In genomic region chr3:108406063-108406660, GRCh38 we compare ENCODE assay signal across 9 cellular contexts.
A peak's percentile ranks its signal among the peaks of the same experiment; 100 is the strongest.
DNase-seq lines count a peak whose midpoint lies in the region; ATAC-seq and TF ChIP-seq lines count a peak whose summit lies in the region.
"Had no signal": no experiment of that assay in that cellular context is flagged by ENCODE, and none has a peak within 500 bp of the region (broad histone marks: within the 10 kb centered on the region; RNA-seq: fewer than 3 reads in every experiment).

No MANE protein-coding gene starts in this region.

- H3K36me3 ChIP-seq in SK-N-SH (replicated peaks in 1 of 2; ENCODE audit: control insufficient read depth in 1 of 2, insufficient read depth in 2 of 2, low read length in 1 of 2) (no peaks in the 10 kb centered on the region), PC-3 (ENCODE audit: low read depth, low read length) (no peaks in the 10 kb centered on the region), osteoblast (ENCODE audit: insufficient read depth, low read length) (no peaks in the 10 kb centered on the region)

- no TSS peak for BruUV-seq in PC-3 (replicated peaks; lab: Mats Ljungman, UMichigan)

- H3K27me3 ChIP-seq in SK-N-SH (ENCODE audit: insufficient read depth), result no peaks in the 10 kb centered on the region
- no peaks in the 10 kb centered on the region for H3K27me3 ChIP-seq in PC-3 (ENCODE audit: low read length)
- no peaks in the 10 kb centered on the region for H3K27me3 ChIP-seq in osteoblast (ENCODE audit: insufficient read depth, low read length)

- DNase-seq in SK-N-SH (no peak), PC-3 (no peak), osteoblast (ENCODE audit: insufficient read length, low spot score, missing footprints) (no peak), amniotic stem cell (lab: John Stamatoyannopoulos, UW) (no peak)
- DNase-seq in activated naive CD4-positive, alpha-beta T cell treated with Interleukin-2 at 50 U/mL for 16 hours, result no peak
- DNase-seq: right cardiac atrium had no signal

- no peak overlapping the region for H3K4me2 ChIP-seq in SK-N-SH
- no peak overlapping the region for H3K4me2 ChIP-seq in PC-3 (ENCODE audit: low read length)
- peak overlapping the region; percentile 2 for H3K4me2 ChIP-seq in osteoblast (ENCODE audit: insufficient read depth, low read length)

- H3K4me3 ChIP-seq in SK-N-SH (ENCODE audit: low read depth in 2 of 2, low read length in 1 of 2) (no peak overlapping the region), PC-3 (ENCODE audit: low read length) (no peak overlapping the region), osteoblast (ENCODE audit: insufficient read depth, low read length) (no peak overlapping the region)

- no peak overlapping the region for H2AFZ ChIP-seq in SK-N-SH (ENCODE audit: low read depth)
- H2AFZ ChIP-seq in PC-3 (ENCODE audit: low read length), result no peak overlapping the region
- H2AFZ ChIP-seq in osteoblast (ENCODE audit: low read length), result no peak overlapping the region

- 87% methylated on average over 3 of the region's 3 CpGs for WGBS in SK-N-SH (ENCODE audit: low lambda C conversion rate)

- TF ChIP-seq CTCF in SK-N-SH (IDR thresholded peaks at IDR 0.05) (no peak), PC-3 (conservative IDR thresholded peaks at IDR 0.05; ENCODE audit: low read depth, low read length) (no peak), osteoblast (IDR thresholded peaks at IDR 0.05; ENCODE audit: extremely low read depth, low read depth, low read length) (no peak)

- H3K27ac ChIP-seq in SK-N-SH (ENCODE audit: low read depth in 2 of 2, low read length in 1 of 2) (no peak overlapping the region), PC-3 (ENCODE audit: low read length) (no peak overlapping the region), osteoblast (ENCODE audit: low read depth, low read length) (no peak overlapping the region)

- CTCF ChIA-PET in SK-N-SH (lab: Yijun Ruan, JAX) (interaction anchor here (0.7 to 3.6 kb wide), 23 partner anchors 9 to 745 kb away, joined by 3 to 11 read pairs (median 4); no protein-coding TSS in a partner anchor), PC-3 (lab: Charles Lee) (no interaction called here)

- H3K9ac ChIP-seq in SK-N-SH (no peak overlapping the region), PC-3 (ENCODE audit: low read length) (no peak overlapping the region)

- TF ChIP-seq EP300 in SK-N-SH (IDR thresholded peaks at IDR 0.05; ENCODE audit: borderline replicate concordance in 1 of 2, low read depth in 1 of 2, low read length in 1 of 2), result no peak

- POLR2A ChIA-PET in SK-N-SH (lab: Yijun Ruan, JAX), result interaction anchor here (0.7 kb wide), 1 partner anchor 478 kb away, joined by 3 read pairs; no protein-coding TSS in a partner anchor
- POLR2A ChIA-PET in PC-3 (lab: Charles Lee; ENCODE audit: unreplicated experiment), result no interaction called here

- no peaks in the 10 kb centered on the region for H4K20me1 ChIP-seq in SK-N-SH (ENCODE audit: insufficient read depth)
- H4K20me1 ChIP-seq in PC-3 (ENCODE audit: low read length), result no peaks in the 10 kb centered on the region
- H4K20me1 ChIP-seq in osteoblast (ENCODE audit: insufficient read depth, low read length), result no peaks in the 10 kb centered on the region

- H3F3A ChIP-seq in SK-N-SH (replicated peaks; ENCODE audit: insufficient read depth) (peaks cover 17% of the 10 kb centered on the region), PC-3 (ENCODE audit: low read length, unreplicated experiment) (no peaks in the 10 kb centered on the region)

- intact Hi-C loops in PC-3 (cut with micrococcal nuclease), result loop anchor here (1.0 to 2.0 kb wide), 6 partner anchors 71 to 467 kb away; partner anchors contain the start of gene IFT57

- no peak for TF ChIP-seq RAD21 in SK-N-SH (IDR thresholded peaks at IDR 0.05; ENCODE audit: low read length)

- H3K79me2 ChIP-seq in SK-N-SH (ENCODE audit: insufficient read depth) (no peaks in the 10 kb centered on the region), PC-3 (ENCODE audit: low read length) (no peaks in the 10 kb centered on the region), osteoblast (ENCODE audit: insufficient read depth, low read length) (no peaks in the 10 kb centered on the region)

- H3K9me2 ChIP-seq in SK-N-SH, result no peaks in the 10 kb centered on the region
- H3K9me2 ChIP-seq in PC-3 (replicated peaks; ENCODE audit: low read length), result no peaks in the 10 kb centered on the region

- H3K9me3 ChIP-seq in SK-N-SH, result no peaks in the 10 kb centered on the region
- no peaks in the 10 kb centered on the region for H3K9me3 ChIP-seq in PC-3 (ENCODE audit: low read length)
- H3K9me3 ChIP-seq in osteoblast (ENCODE audit: low read depth, low read length), result no peaks in the 10 kb centered on the region

- ATAC-seq in SK-N-SH treated with all-trans-retinoic acid at 6 μM for 48 hours, result peak; percentile 4; the same call in 1 of the 3 replicates
- peak; percentile 14 for ATAC-seq in HG02943 (IDR thresholded peaks at IDR 0.05; ENCODE audit: low read depth, unreplicated experiment)
- ATAC-seq in PC-3, result peak; percentile 21; the same call in 1 of the 2 replicates
- no peak for ATAC-seq in HG03097 (IDR thresholded peaks at IDR 0.05; ENCODE audit: low FRiP score, unreplicated experiment)

- H3K4me1 ChIP-seq in SK-N-SH (ENCODE audit: control insufficient read depth in 1 of 2, insufficient read depth in 2 of 2, low read depth in 1 of 2, low read length in 1 of 2), result peaks cover 15 to 18% of the 10 kb centered on the region in 2 experiments
- peaks cover 8% of the 10 kb centered on the region; the same call in 1 of the 2 replicates for H3K4me1 ChIP-seq in PC-3 (ENCODE audit: insufficient read depth, low read length)
- H3K4me1 ChIP-seq in osteoblast (ENCODE audit: insufficient read depth, low read length), result peaks cover 24% of the 10 kb centered on the region

TF ChIP-seq in SK-N-SH treated with all-trans-retinoic acid at 6 μM for 48 hours, 23 proteins besides CTCF, POLR2A, EP300 and RAD21:
- TF ChIP-seq SNAI2 (CRISPR knock-in tag; IDR thresholded peaks at IDR 0.05), result no peak
- no peak for TF ChIP-seq ZFP3 (CRISPR knock-in tag; IDR thresholded peaks at IDR 0.05)
- no peak for TF ChIP-seq ISL1 (CRISPR knock-in tag; IDR thresholded peaks at IDR 0.05)
- no peak for TF ChIP-seq TOX (CRISPR knock-in tag; IDR thresholded peaks at IDR 0.05; ENCODE audit: borderline replicate concordance)
- no peak for TF ChIP-seq CSRNP3 (CRISPR knock-in tag; IDR thresholded peaks at IDR 0.05)
- no peak for TF ChIP-seq ARNTL (CRISPR knock-in tag; IDR thresholded peaks at IDR 0.05; ENCODE audit: borderline replicate concordance, low read depth)
- no peak for TF ChIP-seq RARB (CRISPR knock-in tag; IDR thresholded peaks at IDR 0.05)
- no peak for TF ChIP-seq ZC3H10 (CRISPR knock-in tag; IDR thresholded peaks at IDR 0.05)
- no peak for TF ChIP-seq ESRRG (CRISPR knock-in tag; IDR thresholded peaks at IDR 0.05)
- TF ChIP-seq PPARA (CRISPR knock-in tag; IDR thresholded peaks at IDR 0.05; ENCODE audit: borderline replicate concordance), result no peak
- TF ChIP-seq ZNF70 (CRISPR knock-in tag; IDR thresholded peaks at IDR 0.05), result no peak
- no peak for TF ChIP-seq ZNF565 (CRISPR knock-in tag; conservative IDR thresholded peaks at IDR 0.05; ENCODE audit: low read depth)

TF ChIP-seq in SK-N-SH, 30 proteins besides CTCF, POLR2A, EP300 and RAD21 (continues in another document):
- TF ChIP-seq NFIC (IDR thresholded peaks at IDR 0.05; ENCODE audit: borderline replicate concordance), result no peak
- no peak for TF ChIP-seq SMC3 (IDR thresholded peaks at IDR 0.05; ENCODE audit: low read depth, low read length)
- TF ChIP-seq USF1 (IDR thresholded peaks at IDR 0.05; ENCODE audit: borderline replicate concordance, low read depth), result no peak
- TF ChIP-seq EZH2phosphoT487 (IDR thresholded peaks at IDR 0.05; ENCODE audit: borderline replicate concordance, low read depth), result no peak
- TF ChIP-seq RFX5 (IDR thresholded peaks at IDR 0.05; ENCODE audit: low read length), result no peak
- TF ChIP-seq FOSL2 (IDR thresholded peaks at IDR 0.05; ENCODE audit: borderline replicate concordance, low read depth), result no peak
- TF ChIP-seq FOXJ3 (CRISPR knock-in tag; IDR thresholded peaks at IDR 0.05), result no peak
- no peak for TF ChIP-seq TEAD4 (IDR thresholded peaks at IDR 0.05; ENCODE audit: borderline replicate concordance, insufficient read depth)
- TF ChIP-seq USF2 (IDR thresholded peaks at IDR 0.05; ENCODE audit: borderline replicate concordance, low read depth, low read length), result no peak
- TF ChIP-seq GABPA (IDR thresholded peaks at IDR 0.05; ENCODE audit: low read depth), result no peak
- no peak for TF ChIP-seq YY1 (IDR thresholded peaks at IDR 0.05; ENCODE audit: low read depth)
- no peak for TF ChIP-seq GATA2 (CRISPR knock-in tag; IDR thresholded peaks at IDR 0.05)
- TF ChIP-seq PBX3 (IDR thresholded peaks at IDR 0.05), result no peak
